In genomic region chr16:89471225-89471624, GRCh38 we compare ENCODE assay signal across 12 cellular contexts. TPM values are rescaled to one million over a fixed set of nuclear protein-coding genes. Genes with fewer than 3 reads are reported as not detected.
A peak's percentile ranks its signal among the peaks of the same experiment; 100 is the strongest.
DNase-seq lines count a peak whose midpoint lies in the region; ATAC-seq, FAIRE-seq and TF ChIP-seq lines count a peak whose summit lies in the region.
"Had no signal": no experiment of that assay in that cellular context is flagged by ENCODE, and none has a peak within 500 bp of the region (broad histone marks: within the 10 kb centered on the region; RNA-seq: fewer than 3 reads in every experiment).

No MANE protein-coding gene starts in this region.

- peak; percentile 87 for FAIRE-seq in keratinocyte (lab: Jason Lieb, UNC)
- FAIRE-seq: GM12891, HepG2 had no signal

- CTCF ChIA-PET in AG04450 (lab: Charles Lee) (interaction anchor here (1.3 kb wide), 1 partner anchor 11 kb away, joined by 3 read pairs; no protein-coding TSS in a partner anchor), HCT116 (lab: Charles Lee) (no interaction called here)

- H3K36me3 ChIP-seq in HCT116 (ENCODE audit: control insufficient read depth in 1 of 2, insufficient read depth in 2 of 2, low read length in 2 of 2) = no peaks in the 10 kb centered on the region
- H3K36me3 ChIP-seq in brain microvascular endothelial cell (replicated peaks) = peaks cover 4% of the 10 kb centered on the region
- H3K36me3 ChIP-seq in keratinocyte (ENCODE audit: control insufficient read depth in 2 of 2, extremely low read depth in 1 of 2, insufficient read depth in 2 of 2, low read length in 2 of 2) = peaks cover 3 to 19% of the 10 kb centered on the region in 2 experiments
- no peaks in the 10 kb centered on the region for H3K36me3 ChIP-seq in tibial artery

- peaks cover 2% of the 10 kb centered on the region for H3K9me1 ChIP-seq in keratinocyte (ENCODE audit: control insufficient read depth, extremely low read depth, insufficient read depth, low read length)

- H4K20me1 ChIP-seq in HCT116 (ENCODE audit: insufficient read depth) = peaks cover 72% of the 10 kb centered on the region; the same call in 1 of the 2 replicates
- H4K20me1 ChIP-seq in keratinocyte (ENCODE audit: control insufficient read depth, extremely low read depth, insufficient read depth, low read length) = peaks cover 78% of the 10 kb centered on the region

- H3K4me1 ChIP-seq in HCT116 (ENCODE audit: control insufficient read depth in 1 of 2, insufficient read depth in 2 of 2, low read length in 2 of 2) (peaks cover 49 to 54% of the 10 kb centered on the region in 2 experiments), keratinocyte (ENCODE audit: control insufficient read depth, extremely low read depth, insufficient read depth, low read length) (peaks cover 54% of the 10 kb centered on the region), tibial artery (peaks cover 0 to 67% (median 20%) of the 10 kb centered on the region in 4 donors)

- H3K4me2 ChIP-seq in HCT116 (ENCODE audit: low read length) (peak overlapping the region; percentile 17; the same call in 1 of the 2 replicates), keratinocyte (ENCODE audit: control insufficient read depth, extremely low read depth, insufficient read depth, low read depth, low read length) (no peak overlapping the region)

- H3K9ac ChIP-seq in HCT116 (ENCODE audit: low read length) (no peak overlapping the region), keratinocyte (ENCODE audit: control insufficient read depth, extremely low read depth, insufficient read depth, low read length) (no peak overlapping the region)

- peak; percentile 60 for DNase-seq in AG04450 (ENCODE audit: low read depth, low spot score)
- DNase-seq in HCT116 (ENCODE audit: low read depth, low spot score) = no peak
- DNase-seq in brain microvascular endothelial cell = peak; percentile 58
- no peak for DNase-seq in keratinocyte (ENCODE audit: low read depth, low spot score)
- DNase-seq in tibial artery = no peak
- DNase-seq: activated CD8-positive, alpha-beta memory T cell treated with anti-CD3 and anti-CD28 coated beads, Interleukin-2, amount 50 U/mL, for 48 hours; dorsolateral prefrontal cortex had no signal

- peaks cover 100% of the 10 kb centered on the region for H3K79me2 ChIP-seq in HCT116 (ENCODE audit: insufficient read depth, low read length)
- peaks cover 98% of the 10 kb centered on the region for H3K79me2 ChIP-seq in keratinocyte (ENCODE audit: control insufficient read depth, insufficient read depth, low read length)

- H3K27ac ChIP-seq in AG04450 (ENCODE audit: low read depth, low read length) (peak overlapping the region; percentile 65), HCT116 (ENCODE audit: low read depth, low read length) (no peak overlapping the region), brain microvascular endothelial cell (no peak overlapping the region), keratinocyte (ENCODE audit: control insufficient read depth, insufficient read depth, low read length) (peak overlapping the region; percentile 2), tibial artery (no peak overlapping the region)
- H3K27ac ChIP-seq: dorsolateral prefrontal cortex had no signal

- TF ChIP-seq POLR2A in HCT116 (IDR thresholded peaks at IDR 0.05; ENCODE audit: borderline replicate concordance, extremely low read depth, insufficient read depth, insufficient read length) = no peak

- intact Hi-C loops in HCT116 (cut with micrococcal nuclease) = no loop called here
- intact Hi-C loops in tibial artery (cut with DNase I; ENCODE audit: low total_unique reads) = no loop called here

- H2AFZ ChIP-seq in HCT116 (ENCODE audit: low read depth, low read length, poor library complexity, severe bottlenecking) (no peak overlapping the region), keratinocyte (ENCODE audit: control insufficient read depth, low read length) (no peak overlapping the region)

- H3K9me2 ChIP-seq in HCT116 (ENCODE audit: insufficient read depth) = no peaks in the 10 kb centered on the region

- dilution Hi-C loops in keratinocyte (cut with MboI; ENCODE audit: extremely low pct_ligation_motif_present, low sequenced_read_pairs) = no loop called here

- H3K4me3 ChIP-seq in AG04450 (ENCODE audit: low read depth, low read length) = no peak overlapping the region
- no peak overlapping the region for H3K4me3 ChIP-seq in HCT116 (replicated peaks in 1 of 2; ENCODE audit: low read depth in 1 of 2, low read length in 2 of 2)
- H3K4me3 ChIP-seq in brain microvascular endothelial cell (ENCODE audit: low read depth, low read length) = no peak overlapping the region
- no peak overlapping the region for H3K4me3 ChIP-seq in keratinocyte (ENCODE audit: control insufficient read depth in 2 of 3, extremely low read depth in 1 of 3, insufficient read depth in 2 of 3, low read depth in 1 of 3, low read length in 3 of 3)
- H3K4me3 ChIP-seq in tibial artery = no peak overlapping the region
- H3K4me3 ChIP-seq: dorsolateral prefrontal cortex had no signal

- in situ Hi-C loops in brain microvascular endothelial cell (cut with HindIII; ENCODE audit: low pct_ligation_motif_present, low sequenced_read_pairs) = no loop called here

- no TSS peak for BruUV-seq in HCT116 (replicated peaks; lab: Mats Ljungman, UMichigan)

- RAD21 ChIA-PET in HCT116 (lab: Charles Lee; ENCODE audit: low non-redundant PET in 1 of 2, low total read pairs in 2 of 2, uncharacterized antibody in 2 of 2, unreplicated experiment in 2 of 2) = interaction anchor here in 1 of 2 experiments (0.6 kb wide), 2 partner anchors 66 to 238 kb away, joined by 4 to 5 read pairs; no protein-coding TSS in a partner anchor

- ATAC-seq in HCT116 (no peak), GM18498 (IDR thresholded peaks at IDR 0.05; ENCODE audit: unreplicated experiment) (no peak), GM18907 (IDR thresholded peaks at IDR 0.05; ENCODE audit: unreplicated experiment) (no peak), HG03159 (IDR thresholded peaks at IDR 0.05; ENCODE audit: unreplicated experiment) (no peak)
- ATAC-seq: HepG2 had no signal

- TF ChIP-seq CTCF in AG04450 (IDR thresholded peaks at IDR 0.05; ENCODE audit: low read depth, low read length) (no peak), HCT116 (IDR thresholded peaks at IDR 0.05 in 2 of 3, conservative IDR thresholded peaks at IDR 0.05 in 1 of 3; ENCODE audit: borderline replicate concordance in 1 of 3, insufficient read depth in 1 of 3, low read depth in 2 of 3, low read length in 2 of 3) (no peak), brain microvascular endothelial cell (IDR thresholded peaks at IDR 0.05; ENCODE audit: low read depth, low read length, missing control alignments) (no peak), keratinocyte (optimal IDR thresholded peaks at IDR 0.05 in 1 of 3, IDR thresholded peaks at IDR 0.05 in 1 of 3, conservative IDR thresholded peaks at IDR 0.05 in 1 of 3; ENCODE audit: extremely low read depth in 1 of 3, insufficient read depth in 2 of 3, low read length in 3 of 3) (no peak), tibial artery (IDR thresholded peaks at IDR 0.05) (no peak)

- TF ChIP-seq RAD21 in HCT116 (IDR thresholded peaks at IDR 0.05; ENCODE audit: low read depth) = no peak

- H3K9me3 ChIP-seq in AG04450 (ENCODE audit: control insufficient read depth, insufficient read depth, low read length) (no peaks in the 10 kb centered on the region), HCT116 (ENCODE audit: control insufficient read depth in 1 of 2, insufficient read depth in 1 of 2, low read depth in 1 of 2, low read length in 2 of 2) (no peaks in the 10 kb centered on the region), keratinocyte (ENCODE audit: control insufficient read depth, low read depth, low read length) (no peaks in the 10 kb centered on the region), tibial artery (no peaks in the 10 kb centered on the region)

- POLR2A ChIA-PET in AG04450 (lab: Yijun Ruan, JAX) = no interaction called here
- POLR2A ChIA-PET in HCT116 (lab: Charles Lee) = no interaction called here

- H3K27me3 ChIP-seq in AG04450 (ENCODE audit: control insufficient read depth, insufficient read depth, low read length) (no peaks in the 10 kb centered on the region), HCT116 (ENCODE audit: insufficient read depth, low read length) (no peaks in the 10 kb centered on the region), brain microvascular endothelial cell (replicated peaks) (no peaks in the 10 kb centered on the region), keratinocyte (ENCODE audit: control insufficient read depth, extremely low read depth, insufficient read depth, low read length) (no peaks in the 10 kb centered on the region), tibial artery (no peaks in the 10 kb centered on the region)
- H3K27me3 ChIP-seq: dorsolateral prefrontal cortex had no signal

TF ChIP-seq in HCT116, 20 proteins besides CTCF, POLR2A, EP300 and RAD21 (continues in another document):
- TF ChIP-seq ELF1 (IDR thresholded peaks at IDR 0.05; ENCODE audit: borderline replicate concordance, low read depth) = no peak

RNA-seq across cellular contexts. Expression of gene ANKRD11, which starts 19.1 kb away (rescaled TPM):
- polyA plus RNA-seq in AG04450 (2011; rRNA removed) (48.1 and 60.3 TPM in 2 replicates), keratinocyte (23.8 to 48.1 TPM (median 30.1 TPM) in 3 replicates)
- polyA minus RNA-seq in AG04450 (2011; rRNA and poly(A)+ RNA removed) = 43.9 and 50.6 TPM in 2 replicates
- 266 TPM for total RNA-seq in HCT116 (2021; ENCODE audit: unreplicated experiment)
- 192 and 225 TPM in 2 replicates for polyA plus RNA-seq in HCT116 (2012)
- 213 TPM for polyA plus RNA-seq in keratinocyte (2011; ENCODE audit: low read depth)
- 28.2 and 41.3 TPM in 2 replicates for polyA plus RNA-seq in keratinocyte (2011; cell fraction: cytosol; rRNA removed)
- 136 and 154 TPM in 2 replicates for polyA plus RNA-seq in keratinocyte (2011; cell fraction: nucleus; rRNA removed)
- polyA plus RNA-seq in keratinocyte (2012; ENCODE audit: low replicate concordance) = 64.1 and 79.3 TPM in 2 replicates
- 22.4 to 90.7 TPM (median 67.2 TPM) in 3 replicates for polyA minus RNA-seq in keratinocyte
- polyA minus RNA-seq in keratinocyte (2011; cell fraction: cytosol; rRNA and poly(A)+ RNA removed) = 44.5 TPM
- polyA minus RNA-seq in keratinocyte (2011; cell fraction: nucleus; rRNA and poly(A)+ RNA removed) = 81.8 and 119 TPM in 2 replicates

RNA-seq across cellular contexts. Expression of gene SPG7, which starts 37.0 kb away (rescaled TPM):
- polyA plus RNA-seq in AG04450 (2011; rRNA removed) (50.1 and 53.4 TPM in 2 replicates), keratinocyte (43.8 to 59.4 TPM (median 45.2 TPM) in 3 replicates)
- polyA minus RNA-seq in AG04450 (2011; rRNA and poly(A)+ RNA removed) = 46.0 and 51.9 TPM in 2 replicates
- 116 TPM for total RNA-seq in HCT116 (2021; ENCODE audit: unreplicated experiment)
- polyA plus RNA-seq in HCT116 (2012) = 79.4 and 81.2 TPM in 2 replicates
- polyA plus RNA-seq in keratinocyte (2011; ENCODE audit: low read depth) = 61.3 TPM
- 25.8 and 33.9 TPM in 2 replicates for polyA plus RNA-seq in keratinocyte (2011; cell fraction: cytosol; rRNA removed)
- polyA plus RNA-seq in keratinocyte (2011; cell fraction: nucleus; rRNA removed) = 196 and 220 TPM in 2 replicates
- 44.4 and 56.1 TPM in 2 replicates for polyA plus RNA-seq in keratinocyte (2012; ENCODE audit: low replicate concordance)
- polyA minus RNA-seq in keratinocyte = 51.9 to 68.9 TPM (median 66.4 TPM) in 3 replicates
- 54.3 TPM for polyA minus RNA-seq in keratinocyte (2011; cell fraction: cytosol; rRNA and poly(A)+ RNA removed)
- polyA minus RNA-seq in keratinocyte (2011; cell fraction: nucleus; rRNA and poly(A)+ RNA removed) = 133 and 141 TPM in 2 replicates

Comparison
In these comparisons a context has a peak if more than half of its experiments do, and no peak if none do; other contexts are left out.
1. DNase-seq: peak in AG04450 (single experiment) and brain microvascular endothelial cell (single experiment); none in HCT116 (single experiment), keratinocyte (single experiment) and tibial artery (0 of 2).
2. H3K27ac ChIP-seq: peak in AG04450 (single experiment) and keratinocyte (single experiment); none in HCT116 (single experiment), brain microvascular endothelial cell (single experiment) and tibial artery (0 of 2).